Comparison of ENCODE assay signal across 19 cellular contexts in the genomic region with DNA sequence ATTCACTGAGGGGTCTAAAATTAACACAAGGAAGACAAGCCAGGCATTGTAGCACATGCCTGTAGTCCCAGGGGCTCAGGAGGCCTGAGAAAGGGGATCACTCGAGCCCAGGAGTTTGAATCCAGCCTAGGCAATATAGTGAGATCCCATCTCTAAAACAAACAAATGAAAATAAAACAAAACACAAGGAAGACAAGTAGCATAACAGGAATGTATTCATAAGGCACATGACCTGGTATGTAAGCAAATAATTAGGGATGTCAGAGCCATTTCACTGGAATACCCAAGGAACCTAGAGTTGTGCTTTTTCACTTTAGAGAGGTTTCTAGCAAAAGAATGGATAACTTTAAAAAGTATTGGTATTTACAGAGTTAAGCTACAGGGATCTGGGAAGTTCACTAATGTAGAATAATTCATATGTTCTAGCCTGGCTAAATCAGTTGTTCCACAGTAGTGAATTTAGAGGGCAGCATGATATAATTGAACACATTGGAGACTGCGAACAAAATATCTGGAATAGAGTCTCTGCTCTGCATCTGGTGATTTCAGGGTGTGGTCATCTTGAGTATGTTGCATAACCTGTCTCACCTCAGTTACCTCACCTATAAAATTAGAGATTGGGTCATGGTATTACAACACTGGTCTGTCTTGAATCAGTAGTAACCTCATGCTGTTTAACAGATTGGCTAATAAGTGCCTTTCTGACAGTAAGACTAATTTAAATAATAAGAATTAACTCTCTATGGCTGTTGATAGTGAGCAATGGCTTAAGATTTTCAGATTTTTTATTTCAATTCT. TPM values are rescaled to one million over a fixed set of nuclear protein-coding genes. Genes with fewer than 3 reads are reported as not detected.
DNase-seq lines count a peak whose midpoint lies in the region; ATAC-seq and TF ChIP-seq lines count a peak whose summit lies in the region.
"Had no signal": no experiment of that assay in that cellular context is flagged by ENCODE, and none has a peak within 500 bp of the region (broad histone marks: within the 10 kb centered on the region; RNA-seq: fewer than 3 reads in every experiment).

No MANE protein-coding gene starts in this region.

- no peaks in the 10 kb centered on the region for H3K9me3 ChIP-seq in right lobe of liver
- H3K9me3 ChIP-seq: heart left ventricle, tibial artery had no signal

- no peaks in the 10 kb centered on the region for H3K9me3 Mint-ChIP-seq in stimulated activated effector memory CD8-positive, alpha-beta T cell treated with anti-CD3 and anti-CD28 coated beads, Interleukin-12 subunit alpha, Interleukin-12 subunit beta, amount 100 ng/mL, for 72 hours
- H3K9me3 Mint-ChIP-seq: IgD-negative memory B cell, mesothelial cell of epicardium, neural crest cell had no signal

- intact Hi-C loops in right lobe of liver (cut with DNase I) = no loop called here

- peaks cover 0 to 15% (median 5%) of the 10 kb centered on the region in 4 donors for H3K4me1 ChIP-seq in right lobe of liver
- H3K4me1 ChIP-seq: heart left ventricle, tibial artery had no signal

- H3K36me3 ChIP-seq in right lobe of liver = no peaks in the 10 kb centered on the region
- H3K36me3 ChIP-seq: heart left ventricle, tibial artery had no signal

- TF ChIP-seq POLR2A in right lobe of liver (IDR thresholded peaks at IDR 0.05) = no peak

- peak; percentile 23 for DNase-seq in NCI-H2029 (lab: John Stamatoyannopoulos, UW)
- DNase-seq in epithelial cell of esophagus (ENCODE audit: low read depth) = peak; percentile 94
- no peak for DNase-seq in right lobe of liver
- DNase-seq in inferior parietal cortex (ENCODE audit: extremely low spot score) = no peak
- no peak for DNase-seq in stimulated activated effector memory CD8-positive, alpha-beta T cell treated with anti-CD3 and anti-CD28 coated beads, Interleukin-12 subunit alpha, Interleukin-12 subunit beta, amount 100 ng/mL, for 72 hours (ENCODE audit: low spot score in 2 of 2)
- no peak for DNase-seq in ecto neural progenitor cell (ENCODE audit: low spot score)
- DNase-seq: DMS53; heart left ventricle; MV-4-11; NCI-H1930; NCI-H526; stimulated activated naive CD4-positive, alpha-beta T cell treated with Interleukin-2 at 50 U/mL for 16 hours; tibial artery had no signal

- H3K4me3 Mint-ChIP-seq in stimulated activated effector memory CD8-positive, alpha-beta T cell treated with anti-CD3 and anti-CD28 coated beads, Interleukin-12 subunit alpha, Interleukin-12 subunit beta, amount 100 ng/mL, for 72 hours = no peak overlapping the region
- H3K4me3 Mint-ChIP-seq: IgD-negative memory B cell, mesothelial cell of epicardium, neural crest cell had no signal

- no peak overlapping the region for H3K27ac Mint-ChIP-seq in stimulated activated effector memory CD8-positive, alpha-beta T cell treated with anti-CD3 and anti-CD28 coated beads, Interleukin-12 subunit alpha, Interleukin-12 subunit beta, amount 100 ng/mL, for 72 hours
- H3K27ac Mint-ChIP-seq: IgD-negative memory B cell, mesothelial cell of epicardium had no signal

- H3K27ac ChIP-seq in 22Rv1 = 0 out of 2 replicates have a peak overlapping the region, but pooled peaks have one; percentile 0
- H3K27ac ChIP-seq in right lobe of liver = peak overlapping the region in 2 of 3 donors; percentile 34 to 46
- H3K27ac ChIP-seq: C4-2B, heart left ventricle, tibial artery had no signal

- H3K4me3 ChIP-seq in epithelial cell of esophagus (ENCODE audit: low read length) = no peak overlapping the region
- no peak overlapping the region for H3K4me3 ChIP-seq in right lobe of liver
- H3K4me3 ChIP-seq: heart left ventricle, tibial artery had no signal

- no peaks in the 10 kb centered on the region for H3K36me3 Mint-ChIP-seq in stimulated activated effector memory CD8-positive, alpha-beta T cell treated with anti-CD3 and anti-CD28 coated beads, Interleukin-12 subunit alpha, Interleukin-12 subunit beta, amount 100 ng/mL, for 72 hours
- H3K36me3 Mint-ChIP-seq: mesothelial cell of epicardium had no signal

- no peaks in the 10 kb centered on the region for H3K27me3 ChIP-seq in right lobe of liver
- H3K27me3 ChIP-seq: heart left ventricle, tibial artery had no signal

- H3K4me1 Mint-ChIP-seq in stimulated activated effector memory CD8-positive, alpha-beta T cell treated with anti-CD3 and anti-CD28 coated beads, Interleukin-12 subunit alpha, Interleukin-12 subunit beta, amount 100 ng/mL, for 72 hours = no peaks in the 10 kb centered on the region
- H3K4me1 Mint-ChIP-seq: mesothelial cell of epicardium had no signal

- ATAC-seq in right lobe of liver (peak in 3 of 4 donors; percentile 52 to 72 (median 61)), HG02970 (IDR thresholded peaks at IDR 0.05; ENCODE audit: low FRiP score, unreplicated experiment) (no peak)
- no peak for ATAC-seq in stimulated activated effector memory CD8-positive, alpha-beta T cell treated with anti-CD3 and anti-CD28 coated beads, Interleukin-12 subunit alpha, Interleukin-12 subunit beta, amount 100 ng/mL, for 72 hours
- ATAC-seq: heart left ventricle had no signal

- 58% methylated on average over 2 of the region's 2 CpGs for WGBS in right lobe of liver (ENCODE audit: insufficient coverage, low coverage, low lambda C conversion rate, missing lambda C conversion rate)

- TF ChIP-seq CTCF in 22Rv1 (IDR thresholded peaks at IDR 0.05) (no peak), epithelial cell of esophagus (IDR thresholded peaks at IDR 0.05; ENCODE audit: insufficient read depth, low read depth, low read length, missing control alignments) (no peak), right lobe of liver (IDR thresholded peaks at IDR 0.05) (no peak)

RNA-seq across cellular contexts. Expression of a gene that starts 9.3 kb away (rescaled TPM):
- total RNA-seq in right lobe of liver = 10 to 100 TPM in 4 of 6 experiments, 1 to 10 TPM in 2; 7.6 to 16.9 (median 11.1) TPM

Comparison
In these comparisons a context has a peak if more than half of its experiments do, and no peak if none do; other contexts are left out.
1. DNase-seq: peak in NCI-H2029 (single experiment) and epithelial cell of esophagus (single experiment); none in right lobe of liver (0 of 3), inferior parietal cortex (single experiment), stimulated activated effector memory CD8-positive, alpha-beta T cell treated with anti-CD3 and anti-CD28 coated beads, Interleukin-12 subunit alpha, Interleukin-12 subunit beta, amount 100 ng/mL, for 72 hours (0 of 2) and ecto neural progenitor cell (single experiment).
2. ATAC-seq: peak in right lobe of liver (3 of 4); none in stimulated activated effector memory CD8-positive, alpha-beta T cell treated with anti-CD3 and anti-CD28 coated beads, Interleukin-12 subunit alpha, Interleukin-12 subunit beta, amount 100 ng/mL, for 72 hours (single experiment) and HG02970 (single experiment).